24 cellular contexts compared by ENCODE assay signal in genomic region chr12:98059659-98060343, GRCh38.
DNase-seq lines count a peak whose midpoint lies in the region; ATAC-seq and TF ChIP-seq lines count a peak whose summit lies in the region.
"Had no signal": no experiment of that assay in that cellular context is flagged by ENCODE, and none has a peak within 500 bp of the region (broad histone marks: within the 10 kb centered on the region; RNA-seq: fewer than 3 reads in every experiment).

No MANE protein-coding gene starts in this region.

- peak; percentile 61 to 69 for ATAC-seq in lower lobe of right lung
- ATAC-seq: CD8-positive, alpha-beta T cell; K562; Right ventricle myocardium inferior; SK-N-SH treated with all-trans-retinoic acid at 6 μM for 48 hours had no signal

- no peaks in the 10 kb centered on the region for H3K79me2 ChIP-seq in hepatocyte

- no peak overlapping the region for H2AFZ ChIP-seq in hepatocyte
- H2AFZ ChIP-seq: PC-9 had no signal

- peak overlapping the region; percentile 30; the same call in 1 of the 2 replicates for H3K9ac ChIP-seq in BLaER1

- H3K4me3 ChIP-seq in BLaER1 (no peak overlapping the region), lower lobe of right lung (no peak overlapping the region), sigmoid colon (no peak overlapping the region), hepatocyte (no peak overlapping the region)
- H3K4me3 ChIP-seq: K562, PC-9, SJCRH30 had no signal

- DNase-seq in DMS79 treated with DMSO at 0.1 percent for 48 hours (lab: John Stamatoyannopoulos, UW) (peak; percentile 84), lower lobe of right lung (no peak), sigmoid colon (no peak), hepatocyte (ENCODE audit: low spot score) (no peak), NCI-H526 (lab: John Stamatoyannopoulos, UW) (no peak), AG08395 (ENCODE audit: low spot score) (no peak)
- DNase-seq: AML-193; Caco-2; CD8-positive, alpha-beta T cell; Kasumi-1; NCI-H1092 treated with DMSO at 0.1 percent for 48 hours; NCI-H1436; NCI-H2081 treated with DMSO at 0.1 percent for 48 hours; NCI-H2171; NCI-H226; NCI-H510A treated with DMSO at 0.1 percent for 48 hours; NCI-H748 treated with DMSO at 0.1 percent for 48 hours; PC-9; SJCRH30 had no signal

- intact Hi-C loops in lower lobe of right lung (cut with DNase I): no loop called here
- intact Hi-C loops in sigmoid colon (cut with DNase I): no loop called here

- H3K4me2 ChIP-seq in BLaER1 (peak overlapping the region; percentile 79), hepatocyte (no peak overlapping the region)
- H3K4me2 ChIP-seq: PC-9 had no signal

- peaks cover 24% of the 10 kb centered on the region for H3K9me3 ChIP-seq in BLaER1
- no peaks in the 10 kb centered on the region for H3K9me3 ChIP-seq in lower lobe of right lung
- no peaks in the 10 kb centered on the region for H3K9me3 ChIP-seq in sigmoid colon
- no peaks in the 10 kb centered on the region for H3K9me3 ChIP-seq in hepatocyte (ENCODE audit: low read depth)
- H3K9me3 ChIP-seq: Caco-2, SJCRH30 had no signal

- TF ChIP-seq EP300 in sigmoid colon (IDR thresholded peaks at IDR 0.05): no peak

- no peak for TF ChIP-seq CTCF in lower lobe of right lung (IDR thresholded peaks at IDR 0.05)
- no peak for TF ChIP-seq CTCF in sigmoid colon (IDR thresholded peaks at IDR 0.05)
- TF ChIP-seq CTCF in hepatocyte (IDR thresholded peaks at IDR 0.05; ENCODE audit: poor library complexity): no peak

- H3K27ac ChIP-seq in BLaER1 (peak overlapping the region; percentile 74), lower lobe of right lung (no peak overlapping the region), sigmoid colon (peak overlapping the region in 3 of 4 donors; percentile 33 to 48 (median 35)), hepatocyte (no peak overlapping the region)
- H3K27ac ChIP-seq: C4-2B, PC-9, SJCRH30 had no signal

- WGBS in sigmoid colon, 2 donors: 14 to 59% methylated on average over 2 of the region's 2 CpGs
- WGBS in hepatocyte (ENCODE audit: low lambda C conversion rate, missing lambda C conversion rate): 97% methylated on average over 2 of the region's 2 CpGs

- no peaks in the 10 kb centered on the region for H4K20me1 ChIP-seq in BLaER1
- H4K20me1 ChIP-seq in hepatocyte (ENCODE audit: insufficient read depth, poor library complexity, severe bottlenecking): no peaks in the 10 kb centered on the region

- H3K36me3 ChIP-seq in BLaER1 (no peaks in the 10 kb centered on the region), lower lobe of right lung (no peaks in the 10 kb centered on the region), sigmoid colon (no peaks in the 10 kb centered on the region), hepatocyte (replicated peaks; ENCODE audit: insufficient read depth, low read depth) (no peaks in the 10 kb centered on the region)
- H3K36me3 ChIP-seq: SJCRH30 had no signal

- no peaks in the 10 kb centered on the region for H3K9me2 ChIP-seq in hepatocyte (replicated peaks; ENCODE audit: insufficient read depth)

- H3K4me1 ChIP-seq in BLaER1 (peaks cover 66% of the 10 kb centered on the region), lower lobe of right lung (no peaks in the 10 kb centered on the region), sigmoid colon (peaks cover 0 to 21% (median 16%) of the 10 kb centered on the region in 4 donors), hepatocyte (ENCODE audit: insufficient read depth) (peaks cover 6% of the 10 kb centered on the region)
- H3K4me1 ChIP-seq: Caco-2, SJCRH30 had no signal

- no peak for TF ChIP-seq POLR2A in sigmoid colon (IDR thresholded peaks at IDR 0.05)

- H3K27me3 ChIP-seq in BLaER1 (no peaks in the 10 kb centered on the region), lower lobe of right lung (ENCODE audit: low read depth) (no peaks in the 10 kb centered on the region), sigmoid colon (no peaks in the 10 kb centered on the region), hepatocyte (no peaks in the 10 kb centered on the region)
- H3K27me3 ChIP-seq: SJCRH30 had no signal

Comparison
In these comparisons a context has a peak if more than half of its experiments do, and no peak if none do; other contexts are left out.
1. H3K27ac ChIP-seq: peak in BLaER1 (single experiment) and sigmoid colon (3 of 4); none in lower lobe of right lung (single experiment) and hepatocyte (single experiment).